In the genomic region with DNA sequence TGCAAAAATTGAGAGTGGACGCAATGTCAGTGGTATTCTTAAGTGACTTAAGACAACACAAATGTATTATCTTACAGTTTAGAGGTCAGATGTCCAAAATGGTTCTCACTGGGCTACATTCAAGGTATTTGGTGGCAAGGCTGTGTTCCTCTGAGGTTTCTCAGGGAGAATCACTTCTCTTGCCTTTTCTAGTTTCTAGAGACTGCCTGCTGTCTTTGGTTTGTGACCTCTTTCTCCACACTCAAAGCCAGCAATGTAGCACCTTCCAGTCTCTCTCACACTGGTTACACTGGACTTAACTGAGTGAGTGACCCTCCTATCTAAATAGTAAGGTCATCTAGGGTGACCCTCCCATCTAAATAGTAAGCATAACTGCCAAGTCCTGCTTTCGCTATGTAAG, we compare ENCODE assay signal across 31 cellular contexts.
"Had no signal": no experiment of that assay in that cellular context is flagged by ENCODE, and none has a peak within 500 bp of the region (broad histone marks: within the 10 kb centered on the region; RNA-seq: fewer than 3 reads in every experiment).

No MANE protein-coding gene starts in this region.

- H3K27ac ChIP-seq: adrenal gland, ascending aorta, body of pancreas, brain microvascular endothelial cell, breast epithelium, cardiac muscle cell had no signal

- ATAC-seq: activated naive CD4-positive, alpha-beta T cell treated with anti-CD3 and anti-CD28 coated beads, Interleukin-2, amount 50 U/mL, for 72 hours; activated naive CD8-positive, alpha-beta T cell treated with anti-CD3 and anti-CD28 coated beads, Interleukin-2, amount 50 U/mL, for 24 hours; activated T-cell treated with anti-CD3 and anti-CD28 coated beads, Interleukin-2, amount 50 U/mL, for 4 hours; activated T-cell treated with anti-CD3 and anti-CD28 coated beads, Interleukin-2, amount 50 U/mL, for 72 hours; activated T-helper 17 cell treated with anti-CD3 and anti-CD28 coated beads, Interleukin-2, amount 50 U/mL, for 72 hours; body of pancreas had no signal

- H3K9me3 ChIP-seq: adrenal gland, ascending aorta, body of pancreas, breast epithelium had no signal

- H3K4me3 ChIP-seq: adrenal gland, ascending aorta, body of pancreas, breast epithelium, cardiac muscle cell had no signal

- H3K27me3 ChIP-seq: adrenal gland, ascending aorta, body of pancreas, brain microvascular endothelial cell, breast epithelium, cardiac muscle cell had no signal

- DNase-seq: activated effector memory CD4-positive, alpha-beta T cell treated with anti-CD3 and anti-CD28 coated beads, Interleukin-2, amount 50 U/mL, for 16 hours; activated effector memory CD4-positive, alpha-beta T cell treated with Interleukin-2 at 50 U/mL for 16 hours; activated gamma-delta T cell; activated gamma-delta T cell treated with Interleukin-2 at 50 U/mL for 16 hours; activated naive CD4-positive, alpha-beta T cell; activated naive CD4-positive, alpha-beta T cell treated with anti-CD3 and anti-CD28 coated beads for 36 hours; activated naive CD4-positive, alpha-beta T cell treated with anti-CD3 and anti-CD28 coated beads, Interleukin-2, amount 10 ng/mL, durations not matched to agents 7 days and 5 days; activated naive CD4-positive, alpha-beta T cell treated with anti-CD3 and anti-CD28 coated beads, Interleukin-2, amount 50 U/mL, for 16 hours; activated naive CD4-positive, alpha-beta T cell treated with Interleukin-2 at 50 U/mL for 16 hours; activated naive CD8-positive, alpha-beta T cell treated with anti-CD3 and anti-CD28 coated beads for 36 hours; activated naive CD8-positive, alpha-beta T cell treated with anti-CD3 and anti-CD28 coated beads, Interleukin-2, amount 10 ng/mL, durations not matched to agents 7 days and 5 days; activated naive CD8-positive, alpha-beta T cell treated with anti-CD3 and anti-CD28 coated beads, Interleukin-2, amount 50 U/mL, for 24 hours; activated T-cell treated with anti-CD3 and anti-CD28 coated beads, Interleukin-2, amount 50 U/mL, for 24 hours; activated T-cell treated with anti-CD3 and anti-CD28 coated beads, Interleukin-2, amount 50 U/mL, for 4 hours; activated T-cell treated with anti-CD3 and anti-CD28 coated beads, Interleukin-2, amount 50 U/mL, for 48 hours; activated T-cell treated with anti-CD3 and anti-CD28 coated beads, Interleukin-2, amount 50 U/mL, for 72 hours; adrenal gland; amniotic stem cell; amygdala; anterior cingulate cortex; aorta; body of pancreas; brain microvascular endothelial cell; caudate nucleus; central memory CD4-positive, alpha-beta T cell; cerebellar nuclear complex had no signal

- H3K4me1 ChIP-seq: adrenal gland, ascending aorta, body of pancreas, breast epithelium had no signal

- H3K36me3 ChIP-seq: adrenal gland, ascending aorta, brain microvascular endothelial cell, breast epithelium, cardiac muscle cell had no signal
